In genomic region chr12:18258929-18259328, GRCh38 we compare ENCODE assay signal across 32 cellular contexts. TPM values are rescaled to one million over a fixed set of nuclear protein-coding genes. Genes with fewer than 3 reads are reported as not detected.
"Had no signal": no experiment of that assay in that cellular context is flagged by ENCODE, and none has a peak within 500 bp of the region (broad histone marks: within the 10 kb centered on the region; RNA-seq: fewer than 3 reads in every experiment).

No MANE protein-coding gene starts in this region.

- H3K27ac Mint-ChIP-seq: activated CD4-positive, alpha-beta T cell treated with anti-CD3 and anti-CD28 coated beads for 36 hours; activated CD4-positive, alpha-beta T cell treated with anti-CD3 and anti-CD28 coated beads, Interleukin-2, amount 10 ng/mL, durations not matched to agents 7 days and 5 days; activated CD8-positive, alpha-beta T cell treated with anti-CD3 and anti-CD28 coated beads, Interleukin-2, amount 10 ng/mL, durations not matched to agents 7 days and 5 days; activated naive CD4-positive, alpha-beta T cell treated with anti-CD3 and anti-CD28 coated beads for 36 hours; activated naive CD4-positive, alpha-beta T cell treated with anti-CD3 and anti-CD28 coated beads, Interleukin-2, amount 50 U/mL, for 72 hours; activated T-cell treated with anti-CD3 and anti-CD28 coated beads, Interleukin-2, amount 50 U/mL, for 24 hours; T-helper 1 cell treated with Interleukin-12 subunit alpha and Interleukin-12 subunit beta and Interleukin-4 antibody, amounts not matched to agents 30 μg/mL and 1 μg/mL, for 36 hours; T-helper 2 cell treated with Interferon-gamma antibody and Interleukin-4, amounts not matched to agents 5 μg/mL and 100 μg/mL, for 36 hours; WTC11 had no signal

- H3K27me3 ChIP-seq: adrenal gland, body of pancreas, MG63, Peyer's patch, SJSA1 had no signal

- H3K4me1 ChIP-seq: adrenal gland, body of pancreas, Peyer's patch, SJSA1 had no signal

- H3K4me3 Mint-ChIP-seq: activated CD4-positive, alpha-beta T cell treated with anti-CD3 and anti-CD28 coated beads for 36 hours; activated CD4-positive, alpha-beta T cell treated with anti-CD3 and anti-CD28 coated beads, Interleukin-2, amount 10 ng/mL, durations not matched to agents 7 days and 5 days; activated CD8-positive, alpha-beta T cell treated with anti-CD3 and anti-CD28 coated beads, Interleukin-2, amount 10 ng/mL, durations not matched to agents 7 days and 5 days; activated naive CD4-positive, alpha-beta T cell treated with anti-CD3 and anti-CD28 coated beads for 36 hours; activated T-cell treated with anti-CD3 and anti-CD28 coated beads, Interleukin-2, amount 50 U/mL, for 24 hours; T-helper 1 cell treated with Interleukin-12 subunit alpha and Interleukin-12 subunit beta and Interleukin-4 antibody, amounts not matched to agents 30 μg/mL and 1 μg/mL, for 36 hours; T-helper 2 cell treated with Interferon-gamma antibody and Interleukin-4, amounts not matched to agents 5 μg/mL and 100 μg/mL, for 36 hours; WTC11 had no signal

- ATAC-seq: activated CD4-positive, alpha-beta T cell treated with anti-CD3 and anti-CD28 coated beads for 36 hours; activated CD4-positive, CD25-positive, alpha-beta regulatory T cell treated with anti-CD3 and anti-CD28 coated beads, Interleukin-2, amount 50 U/mL, for 24 hours; activated CD8-positive, alpha-beta T cell treated with anti-CD3 and anti-CD28 coated beads, Interleukin-2, amount 10 ng/mL, durations not matched to agents 7 days and 5 days; activated naive CD4-positive, alpha-beta T cell treated with anti-CD3 and anti-CD28 coated beads, Interleukin-2, amount 50 U/mL, for 72 hours; body of pancreas; K562; PC-3; WTC11 had no signal

- H3K27me3 Mint-ChIP-seq: activated CD4-positive, alpha-beta T cell treated with anti-CD3 and anti-CD28 coated beads for 36 hours; activated CD4-positive, alpha-beta T cell treated with anti-CD3 and anti-CD28 coated beads, Interleukin-2, amount 10 ng/mL, durations not matched to agents 7 days and 5 days; activated T-cell treated with anti-CD3 and anti-CD28 coated beads, Interleukin-2, amount 50 U/mL, for 24 hours had no signal

- H3K9ac ChIP-seq: SK-N-SH had no signal

- H3K9me3 ChIP-seq: adrenal gland, body of pancreas, MG63, Peyer's patch, SJSA1, SK-N-SH had no signal

- H3K4me3 ChIP-seq: adrenal gland, body of pancreas, K562, MG63, Peyer's patch, SJSA1 had no signal

- H3K4me1 Mint-ChIP-seq: activated CD4-positive, alpha-beta T cell treated with anti-CD3 and anti-CD28 coated beads for 36 hours; activated CD4-positive, alpha-beta T cell treated with anti-CD3 and anti-CD28 coated beads, Interleukin-2, amount 10 ng/mL, durations not matched to agents 7 days and 5 days had no signal

- DNase-seq: activated CD4-positive, alpha-beta T cell treated with anti-CD3 and anti-CD28 coated beads for 36 hours; activated CD4-positive, alpha-beta T cell treated with anti-CD3 and anti-CD28 coated beads, Interleukin-2, amount 10 ng/mL, durations not matched to agents 7 days and 5 days; activated CD4-positive, alpha-beta T cell treated with anti-CD3 and anti-CD28 coated beads, Interleukin-2, amount 50 U/mL, for 48 hours; activated CD8-positive, alpha-beta T cell treated with anti-CD3 and anti-CD28 coated beads, Interleukin-2, amount 10 ng/mL, durations not matched to agents 7 days and 5 days; activated gamma-delta T cell treated with Interleukin-2 at 50 U/mL for 16 hours; activated naive CD4-positive, alpha-beta T cell treated with anti-CD3 and anti-CD28 coated beads for 36 hours; activated T-cell treated with anti-CD3 and anti-CD28 coated beads, Interleukin-2, amount 50 U/mL, for 24 hours; adrenal gland; body of pancreas; caudate nucleus; MG63; NCI-H1048; NCI-H1105 treated with DMSO at 0.1 percent for 48 hours; NCI-H1436; NCI-H1694; NCI-H1930; NCI-H510A; NCI-H526; NCI-H748 treated with DMSO at 0.1 percent for 48 hours; NK-92 treated with Interleukin-12 subunit alpha and Interleukin-12 subunit beta, amount 100 ng/mL, for 24 hours; PC-3; Peyer's patch; RPMI8226; SHP77 treated with DMSO at 0.1 percent for 48 hours; SK-N-SH had no signal

- H3K36me3 ChIP-seq: adrenal gland, MG63, Peyer's patch, SJSA1 had no signal

- H3K9me3 Mint-ChIP-seq: activated CD4-positive, alpha-beta T cell treated with anti-CD3 and anti-CD28 coated beads, Interleukin-2, amount 10 ng/mL, durations not matched to agents 7 days and 5 days; activated T-cell treated with anti-CD3 and anti-CD28 coated beads, Interleukin-2, amount 50 U/mL, for 24 hours; T-helper 1 cell treated with Interleukin-12 subunit alpha and Interleukin-12 subunit beta and Interleukin-4 antibody, amounts not matched to agents 30 μg/mL and 1 μg/mL, for 36 hours; WTC11 had no signal

- H3K27ac ChIP-seq: adrenal gland, Peyer's patch, SJSA1 had no signal

- H3K36me3 Mint-ChIP-seq: activated naive CD4-positive, alpha-beta T cell treated with anti-CD3 and anti-CD28 coated beads, Interleukin-2, amount 50 U/mL, for 72 hours; WTC11 had no signal

- H3K4me2 ChIP-seq: SK-N-SH had no signal

- H3K9me2 ChIP-seq: SK-N-SH had no signal

RNA-seq across cellular contexts. Expression of gene PIK3C2G, which starts 2.4 kb away (rescaled TPM):
- total RNA-seq: activated CD4-positive, alpha-beta T cell treated with anti-CD3 and anti-CD28 coated beads for 36 hours; activated CD4-positive, alpha-beta T cell treated with anti-CD3 and anti-CD28 coated beads, Interleukin-2, amount 10 ng/mL, durations not matched to agents 7 days and 5 days; activated CD8-positive, alpha-beta T cell treated with anti-CD3 and anti-CD28 coated beads, Interleukin-2, amount 10 ng/mL, durations not matched to agents 7 days and 5 days; activated naive CD4-positive, alpha-beta T cell treated with anti-CD3 and anti-CD28 coated beads for 36 hours; activated naive CD4-positive, alpha-beta T cell treated with anti-CD3 and anti-CD28 coated beads, Interleukin-2, amount 50 U/mL, for 72 hours; K562; PC-3; SJSA1; WTC11 had no signal
